In genomic region chr16:8696880-8697279, GRCh38 we compare ENCODE assay signal across 1 cellular context.
TF ChIP-seq lines count a peak whose summit lies in the region.

No MANE protein-coding gene starts in this region.

TF ChIP-seq in HepG2, 621 proteins besides CTCF, POLR2A, EP300 and RAD21:
- TF ChIP-seq CAMTA2 (CRISPR knock-in tag; IDR thresholded peaks at IDR 0.05; ENCODE audit: borderline replicate concordance) (0 out of 2 replicates have a peak, but pooled peaks have one; percentile 31), IRX3 (CRISPR knock-in tag; IDR thresholded peaks at IDR 0.05; ENCODE audit: borderline replicate concordance, low read depth) (no peak), RBM22 (optimal IDR thresholded peaks at IDR 0.05; ENCODE audit: low read length) (peak; percentile 75), SMAD1 (CRISPR knock-in tag; IDR thresholded peaks at IDR 0.05; ENCODE audit: borderline replicate concordance, low read depth) (no peak), CREB1 (IDR thresholded peaks at IDR 0.05) (no peak), CREB1 (CRISPR knock-in tag; IDR thresholded peaks at IDR 0.05) (no peak)
TF ChIP-seq in HepG2: peak in this region for 2.
